Comparison of ENCODE assay signal across 11 cellular contexts in genomic region chr11:12611352-12611751, GRCh38.
"Had no signal": no experiment of that assay in that cellular context is flagged by ENCODE, and none has a peak within 500 bp of the region (broad histone marks: within the 10 kb centered on the region; RNA-seq: fewer than 3 reads in every experiment).

No MANE protein-coding gene starts in this region.

- H3K36me3 ChIP-seq: HAP-1 had no signal

- H3K9me3 ChIP-seq: HAP-1 had no signal

- H3K4me2 ChIP-seq: KMS-11 had no signal

- H2AFZ ChIP-seq: GM23248 had no signal

- DNase-seq: GM23248, GOT3, H7, HFFc6, IMR-90, Karpas-422, KBM-7 had no signal

- H3K4me3 ChIP-seq: GM23248, HAP-1 had no signal

- H3K9ac ChIP-seq: GM23248, KMS-11 had no signal

- FAIRE-seq: HTR-8/SVneo had no signal

- H3K4me1 ChIP-seq: HAP-1 had no signal

- H3K27ac ChIP-seq: GM23248, KMS-11 had no signal

- ATAC-seq: HCT116 had no signal
